ENCODE assay signal across 23 cellular contexts in the genomic region with DNA sequence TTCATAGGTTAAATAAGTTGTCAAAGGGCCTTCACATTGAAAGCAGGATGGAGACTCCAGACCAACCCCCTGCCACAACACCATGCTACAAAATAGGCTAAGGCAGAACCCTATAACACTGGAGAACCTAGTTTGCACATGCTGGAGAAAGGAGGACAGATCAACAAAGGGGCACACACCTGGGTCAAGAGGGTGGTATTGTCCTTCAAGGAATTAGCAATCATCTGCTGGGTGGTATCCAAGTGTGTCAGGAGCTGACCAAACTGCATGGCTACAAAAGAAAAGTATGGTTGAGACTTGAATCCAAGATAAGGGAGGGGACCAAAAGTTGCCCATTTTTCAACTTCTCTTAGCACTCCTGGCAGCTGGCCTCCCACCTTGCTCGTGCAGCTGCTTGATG. TPM values are rescaled to one million over a fixed set of nuclear protein-coding genes. Genes with fewer than 3 reads are reported as not detected.
"Had no signal": no experiment of that assay in that cellular context is flagged by ENCODE, and none has a peak within 500 bp of the region (broad histone marks: within the 10 kb centered on the region; RNA-seq: fewer than 3 reads in every experiment).

No MANE protein-coding gene starts in this region.

- ATAC-seq: gastroesophageal sphincter; heart right ventricle; left colon; stimulated activated memory B cell treated with anti-CD40 and anti-IgM and Interleukin-4, amounts not matched to agents 10 μg/mL and 1 μg/mL and 100 μg/mL, for 72 hours had no signal

- H3K4me3 ChIP-seq: breast epithelium, gastroesophageal sphincter, heart right ventricle, sigmoid colon, smooth muscle cell, transverse colon had no signal

- H3K4me1 ChIP-seq: breast epithelium, sigmoid colon had no signal

- H3K4me3 Mint-ChIP-seq: activated naive CD8-positive, alpha-beta T cell; memory B cell; nephron; stimulated activated memory B cell treated with anti-CD40 and anti-IgM and Interleukin-4, amounts not matched to agents 10 μg/mL and 1 μg/mL and 100 μg/mL, for 72 hours had no signal

- H3K9me3 ChIP-seq: breast epithelium, gastroesophageal sphincter, heart right ventricle, sigmoid colon, transverse colon had no signal

- H3K9me3 Mint-ChIP-seq: memory B cell; nephron; stimulated activated memory B cell treated with anti-CD40 and anti-IgM and Interleukin-4, amounts not matched to agents 10 μg/mL and 1 μg/mL and 100 μg/mL, for 72 hours had no signal

- H3K4me1 Mint-ChIP-seq: nephron had no signal

- H3K27ac ChIP-seq: breast epithelium, epithelial cell of prostate, heart right ventricle, sigmoid colon, transverse colon had no signal

- H3K27ac Mint-ChIP-seq: activated naive CD8-positive, alpha-beta T cell; memory B cell; nephron; stimulated activated memory B cell treated with anti-CD40 and anti-IgM and Interleukin-4, amounts not matched to agents 10 μg/mL and 1 μg/mL and 100 μg/mL, for 72 hours had no signal

- H3K36me3 Mint-ChIP-seq: activated naive CD8-positive, alpha-beta T cell had no signal

- DNase-seq: activated CD4-positive, alpha-beta T cell treated with anti-CD3 and anti-CD28 coated beads, Interleukin-2, amount 50 U/mL, for 48 hours; activated T-cell treated with anti-CD3 and anti-CD28 coated beads for 4 hours; amniotic stem cell; cerebellar nuclear complex; cortex of kidney; heart right ventricle; left colon; occipital lobe; posterior cingulate gyrus; sigmoid colon; stimulated activated CD4-positive, alpha-beta T cell treated with anti-CD3 and anti-CD28 coated beads, Interleukin-15, amount 100 ng/mL, for 24 hours; T-helper 1 cell; T-helper 9 cell; transverse colon had no signal

- H3K4me2 ChIP-seq: smooth muscle cell had no signal

- H3K27me3 Mint-ChIP-seq: activated naive CD8-positive, alpha-beta T cell; memory B cell; stimulated activated memory B cell treated with anti-CD40 and anti-IgM and Interleukin-4, amounts not matched to agents 10 μg/mL and 1 μg/mL and 100 μg/mL, for 72 hours had no signal

- H3K27me3 ChIP-seq: breast epithelium, gastroesophageal sphincter, heart right ventricle, sigmoid colon, transverse colon had no signal

RNA-seq across cellular contexts. Expression of a gene that starts 18.0 kb away (rescaled TPM):
- total RNA-seq: myocyte had no signal
